Comparison of ENCODE assay signal across 27 cellular contexts in genomic region chr7:90574820-90575187, GRCh38.
"Had no signal": no experiment of that assay in that cellular context is flagged by ENCODE, and none has a peak within 500 bp of the region (broad histone marks: within the 10 kb centered on the region; RNA-seq: fewer than 3 reads in every experiment).

No MANE protein-coding gene starts in this region.

- H3K27ac Mint-ChIP-seq: dendritic cell treated with granulocyte-macrophage colony-stimulating factor and Interleukin-4, amounts not matched to agents 40 ng/mL and 50 ng/mL, for 4 days; effector memory CD8-positive, alpha-beta T cell; mesothelial cell of epicardium; natural killer cell; progenitor cell of endocrine pancreas; stimulated activated memory B cell treated with anti-CD40 and anti-IgM and Interleukin-4, amounts not matched to agents 10 μg/mL and 1 μg/mL and 100 μg/mL, for 72 hours; stimulated activated naive CD8-positive, alpha-beta T cell treated with anti-CD3 and anti-CD28 coated beads, Interleukin-15, amount 100 ng/mL, for 72 hours had no signal

- H3K36me3 ChIP-seq: esophagus squamous epithelium, gastroesophageal sphincter, left lung, pancreas, right lobe of liver, spleen, tibial nerve, upper lobe of right lung, vagina had no signal

- H3K9me3 Mint-ChIP-seq: dendritic cell treated with granulocyte-macrophage colony-stimulating factor and Interleukin-4, amounts not matched to agents 40 ng/mL and 50 ng/mL, for 4 days; effector memory CD8-positive, alpha-beta T cell; mesothelial cell of epicardium; neural crest cell; stimulated activated memory B cell treated with anti-CD40 and anti-IgM and Interleukin-4, amounts not matched to agents 10 μg/mL and 1 μg/mL and 100 μg/mL, for 72 hours; stimulated activated naive CD8-positive, alpha-beta T cell treated with anti-CD3 and anti-CD28 coated beads, Interleukin-15, amount 100 ng/mL, for 72 hours had no signal

- ATAC-seq: effector memory CD8-positive, alpha-beta T cell; gastroesophageal sphincter; natural killer cell; stimulated activated memory B cell treated with anti-CD40 and anti-IgM and Interleukin-4, amounts not matched to agents 10 μg/mL and 1 μg/mL and 100 μg/mL, for 72 hours; stimulated activated naive CD8-positive, alpha-beta T cell treated with anti-CD3 and anti-CD28 coated beads, Interleukin-15, amount 100 ng/mL, for 72 hours had no signal

- H3K36me3 Mint-ChIP-seq: mesothelial cell of epicardium; natural killer cell; stimulated activated memory B cell treated with anti-CD40 and anti-IgM and Interleukin-4, amounts not matched to agents 10 μg/mL and 1 μg/mL and 100 μg/mL, for 72 hours had no signal

- H3K4me1 ChIP-seq: esophagus squamous epithelium, gastroesophageal sphincter, testis, tibial nerve, upper lobe of right lung, vagina had no signal

- H3K4me1 Mint-ChIP-seq: natural killer cell; neural crest cell; stimulated activated naive CD8-positive, alpha-beta T cell treated with anti-CD3 and anti-CD28 coated beads, Interleukin-15, amount 100 ng/mL, for 72 hours had no signal

- H3K27ac ChIP-seq: esophagus squamous epithelium, gastroesophageal sphincter, left lung, pancreas, spleen, tibial nerve, upper lobe of right lung, vagina had no signal

- H3K4me3 Mint-ChIP-seq: dendritic cell treated with granulocyte-macrophage colony-stimulating factor and Interleukin-4, amounts not matched to agents 40 ng/mL and 50 ng/mL, for 4 days; effector memory CD8-positive, alpha-beta T cell; mesothelial cell of epicardium; natural killer cell; neural crest cell; stimulated activated memory B cell treated with anti-CD40 and anti-IgM and Interleukin-4, amounts not matched to agents 10 μg/mL and 1 μg/mL and 100 μg/mL, for 72 hours; stimulated activated naive CD8-positive, alpha-beta T cell treated with anti-CD3 and anti-CD28 coated beads, Interleukin-15, amount 100 ng/mL, for 72 hours had no signal

- DNase-seq: cerebellar nuclear complex; effector memory CD8-positive, alpha-beta T cell; esophagus squamous epithelium; foreskin fibroblast; glutamatergic neuron; hypothalamus; left lung; natural killer cell; occipital lobe; pancreas; spleen; stimulated activated CD4-positive, alpha-beta T cell treated with anti-CD3 and anti-CD28 coated beads, Interleukin-15, amount 100 ng/mL, for 24 hours; stimulated activated CD4-positive, alpha-beta T cell treated with anti-CD3 and anti-CD28 coated beads, Interleukin-1b, Interleukin-23, amount 100 ng/mL, for 48 hours; stimulated activated CD4-positive, alpha-beta T cell treated with anti-CD3 and anti-CD28 coated beads, Interleukin-4, amount 100 ng/mL, for 24 hours; stimulated activated naive CD8-positive, alpha-beta T cell treated with anti-CD3 and anti-CD28 coated beads, Interleukin-15, amount 100 ng/mL, for 72 hours; upper lobe of right lung had no signal

- H3K27me3 Mint-ChIP-seq: dendritic cell treated with granulocyte-macrophage colony-stimulating factor and Interleukin-4, amounts not matched to agents 40 ng/mL and 50 ng/mL, for 4 days; effector memory CD8-positive, alpha-beta T cell; progenitor cell of endocrine pancreas; stimulated activated memory B cell treated with anti-CD40 and anti-IgM and Interleukin-4, amounts not matched to agents 10 μg/mL and 1 μg/mL and 100 μg/mL, for 72 hours had no signal

- FAIRE-seq: colon, pancreas had no signal

- H3K4me3 ChIP-seq: esophagus squamous epithelium, gastroesophageal sphincter, left lung, pancreas, right lobe of liver, spleen, testis, tibial nerve, upper lobe of right lung, vagina had no signal

- H3K9me3 ChIP-seq: esophagus squamous epithelium, gastroesophageal sphincter, left lung, pancreas, right lobe of liver, spleen, testis, tibial nerve, upper lobe of right lung, vagina had no signal

- H3K27me3 ChIP-seq: esophagus squamous epithelium, gastroesophageal sphincter, left lung, pancreas, right lobe of liver, spleen, testis, tibial nerve, upper lobe of right lung, vagina had no signal
